Comparison of ENCODE assay signal across 2 cellular contexts in the genomic region with DNA sequence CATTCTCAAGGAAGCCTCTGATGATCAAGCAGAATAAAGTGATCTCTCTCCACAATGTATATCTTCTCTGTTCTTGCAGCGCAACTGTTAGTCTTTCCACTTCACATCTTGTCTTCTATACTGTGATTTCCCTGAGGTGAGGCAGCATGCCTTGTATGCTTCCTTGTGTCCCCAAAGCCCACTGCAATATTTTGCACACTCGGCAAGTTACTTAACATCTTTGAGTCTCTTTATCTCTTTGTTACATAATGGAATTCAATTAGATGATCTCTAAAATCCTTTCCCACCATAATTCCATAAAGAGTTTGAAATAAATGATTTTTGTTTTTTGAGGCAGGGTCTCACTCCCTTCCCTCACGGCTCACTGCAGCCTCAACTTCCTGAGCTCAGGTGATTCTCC.
A peak's percentile ranks its signal among the peaks of the same experiment; 100 is the strongest.
TF ChIP-seq lines count a peak whose summit lies in the region.

No MANE protein-coding gene starts in this region.

TF ChIP-seq in HepG2, 621 proteins besides CTCF, POLR2A, EP300 and RAD21:
- TF ChIP-seq, protein P1, sequence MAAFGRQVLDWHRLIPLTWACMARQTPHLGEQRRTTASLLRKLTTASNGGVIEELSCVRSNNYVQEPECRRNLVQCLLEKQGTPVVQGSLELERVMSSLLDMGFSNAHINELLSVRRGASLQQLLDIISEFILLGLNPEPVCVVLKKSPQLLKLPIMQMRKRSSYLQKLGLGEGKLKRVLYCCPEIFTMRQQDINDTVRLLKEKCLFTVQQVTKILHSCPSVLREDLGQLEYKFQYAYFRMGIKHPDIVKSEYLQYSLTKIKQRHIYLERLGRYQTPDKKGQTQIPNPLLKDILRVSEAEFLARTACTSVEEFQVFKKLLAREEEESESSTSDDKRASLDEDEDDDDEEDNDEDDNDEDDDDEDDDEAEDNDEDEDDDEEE (CRISPR knock-in tag; IDR thresholded peaks at IDR 0.05), result no peak
- TF ChIP-seq MAFK (conservative IDR thresholded peaks at IDR 0.05 in 1 of 2, IDR thresholded peaks at IDR 0.05 in 1 of 2; ENCODE audit: low read length in 2 of 2), result peak; percentile 82 to 88; a peak in 3 of 4 replicates
- TF ChIP-seq ZNF790 (CRISPR knock-in tag; IDR thresholded peaks at IDR 0.05; ENCODE audit: borderline replicate concordance), result no peak
- TF ChIP-seq TCF7 (IDR thresholded peaks at IDR 0.05; ENCODE audit: low read depth), result no peak
- TF ChIP-seq, protein P2, sequence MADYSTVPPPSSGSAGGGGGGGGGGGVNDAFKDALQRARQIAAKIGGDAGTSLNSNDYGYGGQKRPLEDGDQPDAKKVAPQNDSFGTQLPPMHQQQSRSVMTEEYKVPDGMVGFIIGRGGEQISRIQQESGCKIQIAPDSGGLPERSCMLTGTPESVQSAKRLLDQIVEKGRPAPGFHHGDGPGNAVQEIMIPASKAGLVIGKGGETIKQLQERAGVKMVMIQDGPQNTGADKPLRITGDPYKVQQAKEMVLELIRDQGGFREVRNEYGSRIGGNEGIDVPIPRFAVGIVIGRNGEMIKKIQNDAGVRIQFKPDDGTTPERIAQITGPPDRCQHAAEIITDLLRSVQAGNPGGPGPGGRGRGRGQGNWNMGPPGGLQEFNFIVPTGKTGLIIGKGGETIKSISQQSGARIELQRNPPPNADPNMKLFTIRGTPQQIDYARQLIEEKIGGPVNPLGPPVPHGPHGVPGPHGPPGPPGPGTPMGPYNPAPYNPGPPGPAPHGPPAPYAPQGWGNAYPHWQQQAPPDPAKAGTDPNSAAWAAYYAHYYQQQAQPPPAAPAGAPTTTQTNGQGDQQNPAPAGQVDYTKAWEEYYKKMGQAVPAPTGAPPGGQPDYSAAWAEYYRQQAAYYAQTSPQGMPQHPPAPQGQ (CRISPR knock-in tag; IDR thresholded peaks at IDR 0.05; ENCODE audit: borderline replicate concordance), result no peak
- TF ChIP-seq MAFF (IDR thresholded peaks at IDR 0.05; ENCODE audit: low read depth, low read length), result peak; percentile 74
- TF ChIP-seq, protein P3, sequence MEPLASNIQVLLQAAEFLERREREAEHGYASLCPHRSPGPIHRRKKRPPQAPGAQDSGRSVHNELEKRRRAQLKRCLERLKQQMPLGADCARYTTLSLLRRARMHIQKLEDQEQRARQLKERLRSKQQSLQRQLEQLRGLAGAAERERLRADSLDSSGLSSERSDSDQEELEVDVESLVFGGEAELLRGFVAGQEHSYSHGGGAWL (CRISPR knock-in tag; IDR thresholded peaks at IDR 0.05), result no peak

TF ChIP-seq in WTC11, 78 proteins besides CTCF, POLR2A, EP300 and RAD21 (continued from another document):
- TF ChIP-seq, protein P4, sequence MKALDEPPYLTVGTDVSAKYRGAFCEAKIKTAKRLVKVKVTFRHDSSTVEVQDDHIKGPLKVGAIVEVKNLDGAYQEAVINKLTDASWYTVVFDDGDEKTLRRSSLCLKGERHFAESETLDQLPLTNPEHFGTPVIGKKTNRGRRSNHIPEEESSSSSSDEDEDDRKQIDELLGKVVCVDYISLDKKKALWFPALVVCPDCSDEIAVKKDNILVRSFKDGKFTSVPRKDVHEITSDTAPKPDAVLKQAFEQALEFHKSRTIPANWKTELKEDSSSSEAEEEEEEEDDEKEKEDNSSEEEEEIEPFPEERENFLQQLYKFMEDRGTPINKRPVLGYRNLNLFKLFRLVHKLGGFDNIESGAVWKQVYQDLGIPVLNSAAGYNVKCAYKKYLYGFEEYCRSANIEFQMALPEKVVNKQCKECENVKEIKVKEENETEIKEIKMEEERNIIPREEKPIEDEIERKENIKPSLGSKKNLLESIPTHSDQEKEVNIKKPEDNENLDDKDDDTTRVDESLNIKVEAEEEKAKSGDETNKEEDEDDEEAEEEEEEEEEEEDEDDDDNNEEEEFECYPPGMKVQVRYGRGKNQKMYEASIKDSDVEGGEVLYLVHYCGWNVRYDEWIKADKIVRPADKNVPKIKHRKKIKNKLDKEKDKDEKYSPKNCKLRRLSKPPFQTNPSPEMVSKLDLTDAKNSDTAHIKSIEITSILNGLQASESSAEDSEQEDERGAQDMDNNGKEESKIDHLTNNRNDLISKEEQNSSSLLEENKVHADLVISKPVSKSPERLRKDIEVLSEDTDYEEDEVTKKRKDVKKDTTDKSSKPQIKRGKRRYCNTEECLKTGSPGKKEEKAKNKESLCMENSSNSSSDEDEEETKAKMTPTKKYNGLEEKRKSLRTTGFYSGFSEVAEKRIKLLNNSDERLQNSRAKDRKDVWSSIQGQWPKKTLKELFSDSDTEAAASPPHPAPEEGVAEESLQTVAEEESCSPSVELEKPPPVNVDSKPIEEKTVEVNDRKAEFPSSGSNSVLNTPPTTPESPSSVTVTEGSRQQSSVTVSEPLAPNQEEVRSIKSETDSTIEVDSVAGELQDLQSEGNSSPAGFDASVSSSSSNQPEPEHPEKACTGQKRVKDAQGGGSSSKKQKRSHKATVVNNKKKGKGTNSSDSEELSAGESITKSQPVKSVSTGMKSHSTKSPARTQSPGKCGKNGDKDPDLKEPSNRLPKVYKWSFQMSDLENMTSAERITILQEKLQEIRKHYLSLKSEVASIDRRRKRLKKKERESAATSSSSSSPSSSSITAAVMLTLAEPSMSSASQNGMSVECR (CRISPR knock-in tag; IDR thresholded peaks at IDR 0.05; ENCODE audit: borderline replicate concordance), result no peak
TF ChIP-seq in WTC11: peak in this region for 0.
